In genomic region chr6:157812425-157813171, GRCh38 we compare ENCODE assay signal across 17 cellular contexts. TPM values are rescaled to one million over a fixed set of nuclear protein-coding genes. Genes with fewer than 3 reads are reported as not detected.
DNase-seq lines count a peak whose midpoint lies in the region; ATAC-seq and TF ChIP-seq lines count a peak whose summit lies in the region.
"Had no signal": no experiment of that assay in that cellular context is flagged by ENCODE, and none has a peak within 500 bp of the region (broad histone marks: within the 10 kb centered on the region; RNA-seq: fewer than 3 reads in every experiment).

No MANE protein-coding gene starts in this region.

- H3K27ac Mint-ChIP-seq in activated naive CD4-positive, alpha-beta T cell treated with anti-CD3 and anti-CD28 coated beads, Interleukin-2, amount 50 U/mL, for 24 hours = peak overlapping the region; percentile 24
- peak overlapping the region in 8 of 9 donors; percentile 30 to 91 (median 86) for H3K27ac Mint-ChIP-seq in naive thymus-derived CD4-positive, alpha-beta T cell

- H3K36me3 Mint-ChIP-seq in activated naive CD4-positive, alpha-beta T cell treated with anti-CD3 and anti-CD28 coated beads, Interleukin-2, amount 50 U/mL, for 24 hours = peaks cover 3% of the 10 kb centered on the region
- peaks cover 0 to 11% (median 5%) of the 10 kb centered on the region in 5 donors for H3K36me3 Mint-ChIP-seq in naive thymus-derived CD4-positive, alpha-beta T cell

- H3K4me3 ChIP-seq in ascending aorta = no peak overlapping the region
- no peak overlapping the region for H3K4me3 ChIP-seq in naive thymus-derived CD4-positive, alpha-beta T cell (ENCODE audit: low read length)
- H3K4me3 ChIP-seq in transverse colon = no peak overlapping the region

- CTCF ChIA-PET in naive thymus-derived CD4-positive, alpha-beta T cell (lab: Charles Lee) = interaction anchor here (0.9 to 1.2 kb wide), 2 partner anchors 8 to 61 kb away, joined by 3 read pairs; no protein-coding TSS in a partner anchor

- peaks cover 60% of the 10 kb centered on the region for H3K4me1 Mint-ChIP-seq in activated naive CD4-positive, alpha-beta T cell treated with anti-CD3 and anti-CD28 coated beads, Interleukin-2, amount 50 U/mL, for 24 hours
- H3K4me1 Mint-ChIP-seq in naive thymus-derived CD4-positive, alpha-beta T cell = peaks cover 19 to 64% (median 58%) of the 10 kb centered on the region in 7 donors

- POLR2A ChIA-PET in naive thymus-derived CD4-positive, alpha-beta T cell (lab: Charles Lee) = interaction anchor here (1.4 kb wide), 2 partner anchors 10 to 48 kb away, joined by 3 to 4 read pairs; no protein-coding TSS in a partner anchor

- H3K4me1 ChIP-seq in ascending aorta (peaks cover 14 to 23% of the 10 kb centered on the region in 2 donors), transverse colon (peaks cover 0 to 18% (median 9%) of the 10 kb centered on the region in 4 donors)
- peaks cover 0 to 41% of the 10 kb centered on the region in 2 donors for H3K4me1 ChIP-seq in naive thymus-derived CD4-positive, alpha-beta T cell (ENCODE audit: control insufficient read depth in 2 of 2, insufficient read depth in 2 of 2, low read length in 2 of 2)

- no peak for TF ChIP-seq POLR2A in transverse colon (IDR thresholded peaks at IDR 0.05)

- no peaks in the 10 kb centered on the region for H3K9me3 Mint-ChIP-seq in activated naive CD4-positive, alpha-beta T cell treated with anti-CD3 and anti-CD28 coated beads, Interleukin-2, amount 50 U/mL, for 24 hours
- H3K9me3 Mint-ChIP-seq in naive thymus-derived CD4-positive, alpha-beta T cell = peaks cover 0 to 23% (median 9%) of the 10 kb centered on the region in 11 donors

- H3K27me3 Mint-ChIP-seq in activated naive CD4-positive, alpha-beta T cell treated with anti-CD3 and anti-CD28 coated beads, Interleukin-2, amount 50 U/mL, for 24 hours = no peaks in the 10 kb centered on the region
- H3K27me3 Mint-ChIP-seq in naive thymus-derived CD4-positive, alpha-beta T cell = peaks cover 0 to 47% (median 0%) of the 10 kb centered on the region in 5 donors

- H3K9me3 ChIP-seq in ascending aorta (no peaks in the 10 kb centered on the region), transverse colon (peaks cover 0 to 4% of the 10 kb centered on the region in 2 donors)
- H3K9me3 ChIP-seq in naive thymus-derived CD4-positive, alpha-beta T cell (ENCODE audit: control insufficient read depth in 2 of 3, low read length in 3 of 3) = peaks cover 0 to 9% (median 0%) of the 10 kb centered on the region in 3 experiments

- intact Hi-C loops in ascending aorta (cut with DNase I) (no loop called here), transverse colon (cut with DNase I; ENCODE audit: low total_unique reads) (no loop called here)
- intact Hi-C loops in naive thymus-derived CD4-positive, alpha-beta T cell (cut with micrococcal nuclease) = no loop called here

- in situ Hi-C loops in transverse colon (cut with MboI; ENCODE audit: low pct_ligation_motif_present in 1 of 4, low pct_unique_long_range_greater_than_20kb in 1 of 4, low sequenced_read_pairs in 3 of 4) = loop anchor here in 1 of 4 donors (10.0 kb wide), 1 partner anchor 48 kb away; no protein-coding TSS in a partner anchor

- no peaks in the 10 kb centered on the region for H3K27me3 ChIP-seq in ascending aorta
- no peaks in the 10 kb centered on the region for H3K27me3 ChIP-seq in naive thymus-derived CD4-positive, alpha-beta T cell (ENCODE audit: control insufficient read depth in 2 of 2, insufficient read depth in 2 of 2, low read length in 2 of 2)
- H3K27me3 ChIP-seq in transverse colon = no peaks in the 10 kb centered on the region

- TF ChIP-seq CTCF in ascending aorta (IDR thresholded peaks at IDR 0.05) = no peak
- TF ChIP-seq CTCF in transverse colon (IDR thresholded peaks at IDR 0.05) = no peak

- no peaks in the 10 kb centered on the region for H3K36me3 ChIP-seq in ascending aorta
- H3K36me3 ChIP-seq in naive thymus-derived CD4-positive, alpha-beta T cell (ENCODE audit: control insufficient read depth in 2 of 3, insufficient read depth in 3 of 3, low read length in 3 of 3) = no peaks in the 10 kb centered on the region
- H3K36me3 ChIP-seq in transverse colon = no peaks in the 10 kb centered on the region

- no peak for TF ChIP-seq EP300 in transverse colon (IDR thresholded peaks at IDR 0.05; ENCODE audit: low read depth)

- no peak overlapping the region for H3K4me3 Mint-ChIP-seq in activated naive CD4-positive, alpha-beta T cell treated with anti-CD3 and anti-CD28 coated beads, Interleukin-2, amount 50 U/mL, for 24 hours
- H3K4me3 Mint-ChIP-seq in naive thymus-derived CD4-positive, alpha-beta T cell = peak overlapping the region in 3 of 10 donors; percentile 9 to 46 (median 29)

- DNase-seq in activated naive CD4-positive, alpha-beta T cell treated with anti-CD3 and anti-CD28 coated beads, Interleukin-2, amount 50 U/mL, for 16 hours = no peak
- no peak for DNase-seq in ascending aorta (ENCODE audit: low spot score in 2 of 2)
- no peak for DNase-seq in naive thymus-derived CD4-positive, alpha-beta T cell
- DNase-seq in transverse colon = no peak
- no peak for DNase-seq in left lobe of liver (ENCODE audit: low spot score)
- no peak for DNase-seq in central memory CD4-positive, alpha-beta T cell
- DNase-seq: activated T-cell treated with anti-CD3 and anti-CD28 coated beads, Interleukin-2, amount 50 U/mL, for 1 hour; DMS53; kidney glomerular epithelial cell; NCI-H1048; NCI-H2081 treated with DMSO at 0.1 percent for 48 hours; NCI-H510A; stimulated activated CD4-positive, alpha-beta T cell treated with anti-CD3 and anti-CD28 coated beads, Interleukin-2, amount 100 ng/mL, for 24 hours had no signal

- peak overlapping the region; percentile 79 to 81 for H3K27ac ChIP-seq in ascending aorta
- H3K27ac ChIP-seq in naive thymus-derived CD4-positive, alpha-beta T cell (ENCODE audit: low read depth, low read length) = no peak overlapping the region
- H3K27ac ChIP-seq in transverse colon = peak overlapping the region; percentile 36 to 65 (median 47)
- H3K27ac ChIP-seq: C4-2B, KMS-11 had no signal

- no peak for ATAC-seq in naive thymus-derived CD4-positive, alpha-beta T cell
- ATAC-seq in GM18511 (IDR thresholded peaks at IDR 0.05; ENCODE audit: unreplicated experiment) (no peak), left lobe of liver (no peak)

RNA-seq across cellular contexts. Expression of gene SNX9, which starts 10.4 kb away (rescaled TPM):
- 55.2 TPM for total RNA-seq in ascending aorta
- total RNA-seq in naive thymus-derived CD4-positive, alpha-beta T cell = 10 to 100 TPM; 13.4 to 39.2 (median 36.4) TPM
- polyA plus RNA-seq in naive thymus-derived CD4-positive, alpha-beta T cell = 10 to 100 TPM; 23.8 to 51.5 TPM
- 10 to 100 TPM; 13.7 to 57.2 (median 50.7) TPM for total RNA-seq in transverse colon
- 25.5 TPM for total RNA-seq in left lobe of liver
